19 cellular contexts compared by ENCODE assay signal in genomic region chr2:233199870-233200269, GRCh38. TPM values are rescaled to one million over a fixed set of nuclear protein-coding genes. Genes with fewer than 3 reads are reported as not detected.
DNase-seq lines count a peak whose midpoint lies in the region; ATAC-seq, FAIRE-seq and TF ChIP-seq lines count a peak whose summit lies in the region.
"Had no signal": no experiment of that assay in that cellular context is flagged by ENCODE, and none has a peak within 500 bp of the region (broad histone marks: within the 10 kb centered on the region; RNA-seq: fewer than 3 reads in every experiment).

No MANE protein-coding gene starts in this region.

- H3K9ac ChIP-seq in endodermal cell (ENCODE audit: extremely low read depth, low read length, poor library complexity, severe bottlenecking), result no peak overlapping the region
- no peak overlapping the region for H3K9ac ChIP-seq in PC-3 (ENCODE audit: low read length)
- H3K9ac ChIP-seq: parathyroid adenoma had no signal

- no peaks in the 10 kb centered on the region for H3K27me3 Mint-ChIP-seq in endodermal cell (ENCODE audit: insufficient read depth)
- H3K27me3 Mint-ChIP-seq: T-helper 17 cell had no signal

- H3K27ac ChIP-seq in A549 (no peak overlapping the region), endodermal cell (ENCODE audit: low read depth, low read length) (no peak overlapping the region), PC-3 (ENCODE audit: low read length) (no peak overlapping the region)
- H3K27ac ChIP-seq: adrenal gland, parathyroid adenoma had no signal

- no peaks in the 10 kb centered on the region for H4K20me1 ChIP-seq in PC-3 (ENCODE audit: low read length)

- TF ChIP-seq EP300 in A549 (IDR thresholded peaks at IDR 0.05), result no peak

- H3K27me3 ChIP-seq in endodermal cell (ENCODE audit: control insufficient read depth, insufficient read depth, low read length, poor library complexity, severe bottlenecking), result no peaks in the 10 kb centered on the region
- H3K27me3 ChIP-seq in PC-3 (ENCODE audit: low read length), result no peaks in the 10 kb centered on the region
- H3K27me3 ChIP-seq: adrenal gland had no signal

- DNase-seq in A549 (ENCODE audit: low read depth in 1 of 2, low spot score in 1 of 2), result no peak
- DNase-seq in GM12865 (ENCODE audit: low read depth), result peak; percentile 74
- no peak for DNase-seq in endodermal cell
- no peak for DNase-seq in amygdala (lab: John Stamatoyannopoulos, UW)
- no peak for DNase-seq in activated CD4-positive, alpha-beta T cell treated with anti-CD3 and anti-CD28 coated beads, Interleukin-2, amount 50 U/mL, for 1 hour
- DNase-seq in PC-3, result no peak
- DNase-seq: adrenal gland, caudate nucleus, DMS79 treated with DMSO at 0.1 percent for 48 hours, IMR-90, NCI-H1092 treated with DMSO at 0.1 percent for 48 hours, NCI-H2081 treated with DMSO at 0.1 percent for 48 hours, NCI-H510A, T-helper 17 cell had no signal

- H3K36me3 Mint-ChIP-seq in endodermal cell (ENCODE audit: low read depth), result peaks cover 5% of the 10 kb centered on the region

- no TSS peak for BruUV-seq in PC-3 (replicated peaks; lab: Mats Ljungman, UMichigan)

- TF ChIP-seq RAD21 in A549 (conservative IDR thresholded peaks at IDR 0.05 in 1 of 2, IDR thresholded peaks at IDR 0.05 in 1 of 2), result no peak

- peak; percentile 16 to 46; a peak in 3 of 6 replicates for ATAC-seq in A549
- ATAC-seq in HG03095 (IDR thresholded peaks at IDR 0.05; ENCODE audit: unreplicated experiment), result peak; percentile 58
- ATAC-seq in GM21390 (IDR thresholded peaks at IDR 0.05; ENCODE audit: unreplicated experiment), result no peak
- ATAC-seq in PC-3, result no peak
- ATAC-seq: esophagus mucosa, T-helper 17 cell had no signal

- no peaks in the 10 kb centered on the region for H3K79me2 ChIP-seq in PC-3 (ENCODE audit: low read length)
- H3K79me2 ChIP-seq: parathyroid adenoma had no signal

- POLR2A ChIA-PET in A549 (lab: Yijun Ruan, JAX), result no interaction called here
- POLR2A ChIA-PET in PC-3 (lab: Charles Lee; ENCODE audit: unreplicated experiment), result no interaction called here

- H3K4me3 ChIP-seq in A549 (no peak overlapping the region), GM12865 (ENCODE audit: low read depth, low read length) (no peak overlapping the region), endodermal cell (ENCODE audit: low read length) (no peak overlapping the region), PC-3 (ENCODE audit: low read length) (no peak overlapping the region)
- H3K4me3 ChIP-seq: adrenal gland had no signal

- no peaks in the 10 kb centered on the region for H3K36me3 ChIP-seq in endodermal cell (ENCODE audit: control insufficient read depth, insufficient read depth, low read length)
- H3K36me3 ChIP-seq in PC-3 (ENCODE audit: low read depth, low read length), result no peaks in the 10 kb centered on the region

- TF ChIP-seq CTCF in A549 (IDR thresholded peaks at IDR 0.05) (no peak), GM12865 (IDR thresholded peaks at IDR 0.05; ENCODE audit: insufficient read depth, low read depth, low read length, missing control alignments) (peak; percentile 14), endodermal cell (conservative IDR thresholded peaks at IDR 0.05) (peak; percentile 30), PC-3 (conservative IDR thresholded peaks at IDR 0.05; ENCODE audit: low read depth, low read length) (no peak)

- H3K4me1 ChIP-seq in A549 (no peaks in the 10 kb centered on the region), endodermal cell (ENCODE audit: control insufficient read depth, insufficient read depth, low read length) (no peaks in the 10 kb centered on the region), PC-3 (ENCODE audit: insufficient read depth, low read length) (no peaks in the 10 kb centered on the region)
- H3K4me1 ChIP-seq: adrenal gland, parathyroid adenoma had no signal

- no peaks in the 10 kb centered on the region for H3K4me1 Mint-ChIP-seq in endodermal cell

- no peak overlapping the region for H3K27ac Mint-ChIP-seq in endodermal cell
- H3K27ac Mint-ChIP-seq: activated T-helper 2 cell treated with anti-CD3 and anti-CD28 coated beads, Interferon-gamma antibody, Interleukin-2, Interleukin-4, amounts not matched to agents 10 μg/mL and 5 μg/mL and 100 μg/mL, durations not matched to agents 14 hours and 24 hours and 36 hours; T-helper 17 cell had no signal

- peaks cover 21% of the 10 kb centered on the region for H3K9me3 Mint-ChIP-seq in endodermal cell

- FAIRE-seq in A549 (lab: Jason Lieb, UNC), result no peak

- H3K9me2 ChIP-seq in PC-3 (replicated peaks; ENCODE audit: low read length), result no peaks in the 10 kb centered on the region

- no peak overlapping the region for H2AFZ ChIP-seq in PC-3 (ENCODE audit: low read length)
- H2AFZ ChIP-seq: parathyroid adenoma had no signal

- H3F3A ChIP-seq in PC-3 (ENCODE audit: low read length, unreplicated experiment), result no peaks in the 10 kb centered on the region

- H3K4me3 Mint-ChIP-seq in endodermal cell, result no peak overlapping the region
- H3K4me3 Mint-ChIP-seq: T-helper 17 cell had no signal

- no peak for TF ChIP-seq POLR2A in A549 (IDR thresholded peaks at IDR 0.05; ENCODE audit: low read length)

- CTCF ChIA-PET in A549 (lab: Yijun Ruan, JAX) (interaction anchor here (0.6 kb wide), 2 partner anchors 42 to 526 kb away, joined by 3 read pairs; no protein-coding TSS in a partner anchor), PC-3 (lab: Charles Lee) (no interaction called here)

- H3K4me2 ChIP-seq in A549, result no peak overlapping the region
- H3K4me2 ChIP-seq in PC-3 (ENCODE audit: low read length), result no peak overlapping the region

- 81% methylated on average over 10 of the region's 10 CpGs for WGBS in A549 (ENCODE audit: missing lambda C conversion rate)
- WGBS in endodermal cell (ENCODE audit: insufficient coverage in 1 of 2, insufficient read length in 1 of 2), 2 experiments, result 90 to 94% methylated on average over 7 to 10 of the region's 10 CpGs

- H3K9me3 ChIP-seq in A549 (peaks cover 14% of the 10 kb centered on the region; the same call in 1 of the 3 replicates), endodermal cell (ENCODE audit: control insufficient read depth, low read length) (no peaks in the 10 kb centered on the region), PC-3 (ENCODE audit: low read length) (no peaks in the 10 kb centered on the region)
- H3K9me3 ChIP-seq: adrenal gland had no signal

- intact Hi-C loops in PC-3 (cut with micrococcal nuclease), result no loop called here

TF ChIP-seq in A549, 52 proteins besides CTCF, POLR2A, EP300 and RAD21:
- TF ChIP-seq NR3C1 (IDR thresholded peaks at IDR 0.05), result no peak

RNA-seq across cellular contexts. Expression of gene ATG16L1, which starts 51.6 kb away (rescaled TPM):
- polyA plus RNA-seq in A549 (2011; rRNA removed) (70.9 and 72.3 TPM in 2 replicates), A549 (2017; fragmentation: RNase III; extraction: RNeasy Plus Mini Kit Qiagen cat#74134 plus additional on column Dnase treatment) (42.5 to 45.1 TPM (median 44.5 TPM) in 3 replicates)
- 33.9 and 40.9 TPM in 2 replicates for polyA plus RNA-seq in A549 (2012; cell fraction: cytosol; rRNA removed)
- 58.9 and 71.6 TPM in 2 replicates for polyA plus RNA-seq in A549 (2012; cell fraction: nucleus; rRNA removed)
- 49.8 and 52.7 TPM in 2 replicates for polyA minus RNA-seq in A549 (2011; rRNA and poly(A)+ RNA removed)
- total RNA-seq in endodermal cell (10 to 100 TPM; 29.6 to 31.6 TPM), PC-3 (2014; rRNA removed) (126 and 173 TPM in 2 replicates)
- polyA plus RNA-seq in endodermal cell (2013, experiment 1 of 2), result 14.3 TPM
- polyA plus RNA-seq in endodermal cell (2013, experiment 2 of 2), result 13.9 TPM

Comparison
In these comparisons a context has a peak if more than half of its experiments do, and no peak if none do; other contexts are left out.
1. ATAC-seq: peak in A549 (2 of 2) and HG03095 (single experiment); none in GM21390 (single experiment) and PC-3 (single experiment).
2. CTCF ChIP-seq: peak in GM12865 (single experiment) and endodermal cell (single experiment); none in A549 (single experiment) and PC-3 (single experiment).